In the genomic region with DNA sequence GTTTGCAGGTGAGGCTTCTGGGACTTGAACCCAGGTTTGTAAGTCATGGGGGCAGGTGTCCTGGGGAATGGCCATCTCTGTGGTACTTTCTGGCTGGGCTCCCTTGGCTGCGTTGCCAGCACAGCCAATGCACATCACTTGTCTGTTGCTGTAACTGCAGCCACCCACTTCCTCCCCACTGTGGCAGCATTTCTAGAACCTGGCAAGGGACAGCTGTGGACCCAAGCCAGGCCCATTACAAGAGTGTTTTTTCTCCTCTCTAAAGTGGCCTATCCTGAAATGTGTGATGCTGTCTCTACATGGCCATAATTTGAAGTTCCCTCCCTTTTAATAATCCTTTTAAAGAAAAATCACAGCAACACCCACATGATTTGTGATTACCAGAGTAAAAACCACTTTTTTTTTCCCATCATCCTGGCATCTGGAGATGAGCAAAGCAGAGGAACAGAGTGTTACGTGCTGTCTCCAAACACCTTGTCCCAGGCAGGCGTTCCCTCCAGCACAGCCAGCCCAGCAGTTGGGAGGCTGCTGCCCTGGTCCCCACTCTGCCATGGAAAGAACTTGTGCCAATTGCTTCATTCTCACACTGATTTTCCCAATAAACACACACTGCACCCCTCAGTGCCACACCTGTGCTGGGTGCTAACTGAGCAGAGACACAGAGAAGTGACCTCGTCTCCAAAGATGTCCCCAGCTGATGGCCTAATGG, we compare ENCODE assay signal across 17 cellular contexts.
DNase-seq lines count a peak whose midpoint lies in the region; ATAC-seq, FAIRE-seq and TF ChIP-seq lines count a peak whose summit lies in the region.
"Had no signal": no experiment of that assay in that cellular context is flagged by ENCODE, and none has a peak within 500 bp of the region (broad histone marks: within the 10 kb centered on the region; RNA-seq: fewer than 3 reads in every experiment).

No MANE protein-coding gene starts in this region.

- no peaks in the 10 kb centered on the region for H3K27me3 ChIP-seq in tibial nerve
- H3K27me3 ChIP-seq: BLaER1, body of pancreas had no signal

- H3K9me3 Mint-ChIP-seq in effector memory CD8-positive, alpha-beta T cell = no peaks in the 10 kb centered on the region
- H3K9me3 Mint-ChIP-seq: activated CD4-positive, alpha-beta T cell treated with anti-CD3 and anti-CD28 coated beads, Interleukin-2, amount 10 ng/mL, durations not matched to agents 24 days and 14 days; stimulated activated naive CD8-positive, alpha-beta T cell treated with anti-CD3 and anti-CD28 coated beads, Interleukin-15, amount 100 ng/mL, for 72 hours had no signal

- 75 to 78% methylated on average over 4 of the region's 4 CpGs for WGBS in tibial nerve, 2 donors

- peaks cover 0 to 48% (median 4%) of the 10 kb centered on the region in 4 donors for H3K4me1 ChIP-seq in tibial nerve
- H3K4me1 ChIP-seq: BLaER1, body of pancreas had no signal

- no peak for FAIRE-seq in HTR-8/SVneo (lab: Jason Lieb, UNC)
- FAIRE-seq: H54 had no signal

- H3K4me3 Mint-ChIP-seq in effector memory CD8-positive, alpha-beta T cell = no peak overlapping the region
- H3K4me3 Mint-ChIP-seq: activated CD4-positive, alpha-beta T cell treated with anti-CD3 and anti-CD28 coated beads, Interleukin-2, amount 10 ng/mL, durations not matched to agents 24 days and 14 days; stimulated activated naive CD8-positive, alpha-beta T cell treated with anti-CD3 and anti-CD28 coated beads, Interleukin-15, amount 100 ng/mL, for 72 hours had no signal

- peak; percentile 95 for DNase-seq in NCI-H2029 treated with DMSO at 0.1 percent for 48 hours (lab: John Stamatoyannopoulos, UW)
- peak; percentile 57 for DNase-seq in medulla oblongata (ENCODE audit: extremely low spot score)
- peak; percentile 41 to 64 for DNase-seq in tibial nerve (ENCODE audit: low spot score in 2 of 2)
- DNase-seq in HTR-8/SVneo (ENCODE audit: insufficient read length, low spot score) = no peak
- DNase-seq in effector memory CD8-positive, alpha-beta T cell = no peak
- DNase-seq: activated CD4-positive, alpha-beta T cell treated with anti-CD3 and anti-CD28 coated beads, Interleukin-2, amount 10 ng/mL, durations not matched to agents 24 days and 14 days; activated CD8-positive, alpha-beta memory T cell treated with anti-CD3 and anti-CD28 coated beads, Interleukin-2, amount 50 U/mL, for 48 hours; activated naive CD4-positive, alpha-beta T cell; body of pancreas; DMS 273 treated with DMSO at 0.1 percent for 48 hours; effector CD4-positive, alpha-beta T cell; NCI-H748 treated with DMSO at 0.1 percent for 48 hours; stimulated activated naive CD8-positive, alpha-beta T cell treated with anti-CD3 and anti-CD28 coated beads, Interleukin-15, amount 100 ng/mL, for 72 hours had no signal

- H3K27ac ChIP-seq in cingulate gyrus (ENCODE audit: low read depth, low read length) = peak overlapping the region; percentile 32
- peak overlapping the region in 2 of 4 donors; percentile 53 to 73 for H3K27ac ChIP-seq in tibial nerve
- H3K27ac ChIP-seq: BLaER1, body of pancreas had no signal

- no peak for TF ChIP-seq POLR2A in tibial nerve (IDR thresholded peaks at IDR 0.05)

- H3K36me3 ChIP-seq in tibial nerve = no peaks in the 10 kb centered on the region
- H3K36me3 ChIP-seq: BLaER1 had no signal

- no peak overlapping the region for H3K27ac Mint-ChIP-seq in effector memory CD8-positive, alpha-beta T cell
- H3K27ac Mint-ChIP-seq: activated CD4-positive, alpha-beta T cell treated with anti-CD3 and anti-CD28 coated beads, Interleukin-2, amount 10 ng/mL, durations not matched to agents 24 days and 14 days had no signal

- no peaks in the 10 kb centered on the region for H3K4me1 Mint-ChIP-seq in effector memory CD8-positive, alpha-beta T cell (ENCODE audit: low read depth in 2 of 2)
- H3K4me1 Mint-ChIP-seq: activated CD4-positive, alpha-beta T cell treated with anti-CD3 and anti-CD28 coated beads, Interleukin-2, amount 10 ng/mL, durations not matched to agents 24 days and 14 days; stimulated activated naive CD8-positive, alpha-beta T cell treated with anti-CD3 and anti-CD28 coated beads, Interleukin-15, amount 100 ng/mL, for 72 hours had no signal

- ATAC-seq in HG02885 (IDR thresholded peaks at IDR 0.05; ENCODE audit: poor library complexity, unreplicated experiment) = no peak
- ATAC-seq in effector memory CD8-positive, alpha-beta T cell (replicated peaks) = no peak
- ATAC-seq: body of pancreas; stimulated activated naive CD8-positive, alpha-beta T cell treated with anti-CD3 and anti-CD28 coated beads, Interleukin-15, amount 100 ng/mL, for 72 hours had no signal

- TF ChIP-seq EP300 in tibial nerve (IDR thresholded peaks at IDR 0.05) = peak in 1 of 2 donors; percentile 39

- no peaks in the 10 kb centered on the region for H3K36me3 Mint-ChIP-seq in effector memory CD8-positive, alpha-beta T cell (ENCODE audit: insufficient read depth)

- peaks cover 18 to 59% of the 10 kb centered on the region in 2 donors for H3K27me3 Mint-ChIP-seq in effector memory CD8-positive, alpha-beta T cell
- H3K27me3 Mint-ChIP-seq: activated CD4-positive, alpha-beta T cell treated with anti-CD3 and anti-CD28 coated beads, Interleukin-2, amount 10 ng/mL, durations not matched to agents 24 days and 14 days; stimulated activated naive CD8-positive, alpha-beta T cell treated with anti-CD3 and anti-CD28 coated beads, Interleukin-15, amount 100 ng/mL, for 72 hours had no signal

- H3K9me3 ChIP-seq in tibial nerve = no peaks in the 10 kb centered on the region
- H3K9me3 ChIP-seq: BLaER1, body of pancreas had no signal

- no peak overlapping the region for H3K4me3 ChIP-seq in tibial nerve
- H3K4me3 ChIP-seq: BLaER1, body of pancreas had no signal

- TF ChIP-seq CTCF in tibial nerve (IDR thresholded peaks at IDR 0.05) = no peak

Comparison
In these comparisons a context has a peak if more than half of its experiments do, and no peak if none do; other contexts are left out.
1. DNase-seq: peak in NCI-H2029 treated with DMSO at 0.1 percent for 48 hours (single experiment), medulla oblongata (single experiment) and tibial nerve (2 of 2); none in HTR-8/SVneo (single experiment) and effector memory CD8-positive, alpha-beta T cell (0 of 3).